In the genomic region with DNA sequence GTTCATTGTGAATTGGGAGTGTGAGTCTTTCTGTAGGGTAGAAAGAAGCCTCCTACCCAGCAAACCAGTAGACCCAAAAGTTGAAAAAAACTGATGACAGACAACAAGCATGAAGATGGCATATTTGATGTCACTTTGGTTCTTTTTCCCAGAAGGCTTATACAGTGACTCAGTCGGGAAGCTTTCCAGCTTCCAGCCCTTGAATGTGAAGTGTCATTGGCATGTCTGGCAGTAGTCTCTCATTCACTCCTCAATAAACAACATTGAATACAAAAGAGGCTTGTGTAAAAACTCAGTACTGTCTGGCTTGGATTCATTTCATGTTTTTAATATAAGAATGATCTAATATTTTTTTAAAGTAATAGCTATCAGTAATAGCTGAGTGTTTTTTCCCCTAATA, we compare ENCODE assay signal across 10 cellular contexts.
DNase-seq lines count a peak whose midpoint lies in the region; ATAC-seq, FAIRE-seq and TF ChIP-seq lines count a peak whose summit lies in the region.
"Had no signal": no experiment of that assay in that cellular context is flagged by ENCODE, and none has a peak within 500 bp of the region (broad histone marks: within the 10 kb centered on the region; RNA-seq: fewer than 3 reads in every experiment).

No MANE protein-coding gene starts in this region.

- ATAC-seq in GM12878: no peak

- no peak overlapping the region for H3K9ac ChIP-seq in GM12878 (ENCODE audit: control insufficient read depth, insufficient read depth, low read length)

- 85% methylated on average over 1 of the region's 1 CpG for WGBS in GM12878 (ENCODE audit: insufficient coverage, insufficient replicate concordance, low lambda C conversion rate, missing lambda C conversion rate)

- DNase-seq in HT1080 (ENCODE audit: low read depth) (peak; percentile 77), GM12878 (ENCODE audit: low read depth, low spot score) (no peak), hepatic stellate cell (ENCODE audit: low spot score) (peak; percentile 16), substantia nigra (lab: John Stamatoyannopoulos, UW) (peak in 37 of 49 donors; percentile 1 to 66 (median 19)), GM10266 (ENCODE audit: extremely low spot score) (no peak), HT-29 (ENCODE audit: low spot score) (no peak)
- no peak for DNase-seq in stimulated activated CD4-positive, alpha-beta T cell treated with anti-CD3 and anti-CD28 coated beads, Interleukin-12 subunit alpha, Interleukin-12 subunit beta, amount 100 ng/mL, for 4 hours
- DNase-seq: erythroblast, NCI-H187, T-helper 9 cell had no signal

- no peaks in the 10 kb centered on the region for H3K9me3 ChIP-seq in GM12878 (replicated peaks; ENCODE audit: control insufficient read depth, insufficient read depth, low read length)

- H3K4me3 ChIP-seq in GM12878: no peak overlapping the region

- no peak overlapping the region for H2AFZ ChIP-seq in GM12878 (ENCODE audit: control insufficient read depth, low read depth, low read length)

- intact Hi-C loops in GM12878 (cut with micrococcal nuclease; ENCODE audit: unreplicated experiment): no loop called here

- H3K79me2 ChIP-seq in GM12878 (ENCODE audit: control insufficient read depth, insufficient read depth, low read length): no peaks in the 10 kb centered on the region

- no peak for TF ChIP-seq POLR2A in GM12878 (IDR thresholded peaks at IDR 0.05; ENCODE audit: low read depth, low read length)

- no peaks in the 10 kb centered on the region for H4K20me1 ChIP-seq in GM12878 (ENCODE audit: control insufficient read depth, insufficient read depth)

- no peaks in the 10 kb centered on the region for H3K27me3 ChIP-seq in GM12878 (replicated peaks in 1 of 2; ENCODE audit: control insufficient read depth in 2 of 2, insufficient read depth in 2 of 2, low read length in 1 of 2)

- POLR2A ChIA-PET in GM12878 (lab: Charles Lee): interaction anchor here (1.4 kb wide), 1 partner anchor 21 kb away, joined by 3 read pairs; no protein-coding TSS in a partner anchor

- H3K27ac ChIP-seq in GM12878 (ENCODE audit: control insufficient read depth, insufficient read depth) (no peak overlapping the region), substantia nigra (ENCODE audit: low read depth, low read length, poor library complexity, severe bottlenecking) (no peak overlapping the region)

- FAIRE-seq in GM12878 (lab: Jason Lieb, UNC): no peak

- RAD21 ChIA-PET in GM12878 (lab: Charles Lee; ENCODE audit: unreplicated experiment): interaction anchor here (1.2 kb wide), 1 partner anchor 646 kb away, joined by 3 read pairs; no protein-coding TSS in a partner anchor

- no peak for TF ChIP-seq CTCF in GM12878 (IDR thresholded peaks at IDR 0.05 in 2 of 3, conservative IDR thresholded peaks at IDR 0.05 in 1 of 3; ENCODE audit: control insufficient read depth in 2 of 3, extremely low read depth in 1 of 3, insufficient read depth in 1 of 3, low read depth in 3 of 3, low read length in 3 of 3)
- no peak for TF ChIP-seq CTCF in GM10266 (IDR thresholded peaks at IDR 0.05; ENCODE audit: control insufficient read depth, insufficient read depth, low read depth, missing control alignments)

- peaks cover 0 to 29% of the 10 kb centered on the region in 2 experiments; a peak in 3 of 4 replicates for H3K36me3 ChIP-seq in GM12878 (ENCODE audit: control insufficient read depth in 2 of 2, insufficient read depth in 2 of 2, low read length in 1 of 2)

- BruUV-seq in GM12878 (replicated peaks; lab: Mats Ljungman, UMichigan): TSS peak; percentile 49

- CTCF ChIA-PET in GM12878 (lab: Yijun Ruan, JAX): interaction anchor here (1.2 kb wide), 1 partner anchor 12 kb away, joined by 4 read pairs; no protein-coding TSS in a partner anchor

- in situ Hi-C loops in GM12878 (cut with MboI): no loop called here

- TF ChIP-seq EP300 in GM12878 (IDR thresholded peaks at IDR 0.05; ENCODE audit: borderline replicate concordance in 1 of 2, control insufficient read depth in 1 of 2, low read depth in 2 of 2, low read length in 2 of 2): no peak

- TF ChIP-seq RAD21 in GM12878 (IDR thresholded peaks at IDR 0.05; ENCODE audit: insufficient read depth, low read depth, low read length): no peak

- no peak overlapping the region for H3K4me2 ChIP-seq in GM12878 (ENCODE audit: control insufficient read depth, insufficient read depth)

- no peaks in the 10 kb centered on the region for H3K4me1 ChIP-seq in GM12878 (ENCODE audit: control insufficient read depth, insufficient read depth, low read length)

- SMC1A ChIA-PET in GM12878 (lab: Charles Lee; ENCODE audit: uncharacterized antibody, unreplicated experiment): interaction anchor here (1.1 to 1.6 kb wide), 3 partner anchors 9 to 166 kb away, joined by 3 read pairs; no protein-coding TSS in a partner anchor

TF ChIP-seq in GM12878, 131 proteins besides CTCF, POLR2A, EP300 and RAD21 (continues in another document):
- TF ChIP-seq NFXL1 (IDR thresholded peaks at IDR 0.05; ENCODE audit: borderline replicate concordance): no peak
- no peak for TF ChIP-seq BRCA1 (IDR thresholded peaks at IDR 0.05; ENCODE audit: low read depth, low read length)
- no peak for TF ChIP-seq MEF2A (IDR thresholded peaks at IDR 0.05; ENCODE audit: insufficient read depth, low read depth, low read length)
- TF ChIP-seq GABPA (IDR thresholded peaks at IDR 0.05; ENCODE audit: low read depth): no peak
- no peak for TF ChIP-seq BACH1 (IDR thresholded peaks at IDR 0.05; ENCODE audit: borderline replicate concordance)
- TF ChIP-seq, protein P1, sequence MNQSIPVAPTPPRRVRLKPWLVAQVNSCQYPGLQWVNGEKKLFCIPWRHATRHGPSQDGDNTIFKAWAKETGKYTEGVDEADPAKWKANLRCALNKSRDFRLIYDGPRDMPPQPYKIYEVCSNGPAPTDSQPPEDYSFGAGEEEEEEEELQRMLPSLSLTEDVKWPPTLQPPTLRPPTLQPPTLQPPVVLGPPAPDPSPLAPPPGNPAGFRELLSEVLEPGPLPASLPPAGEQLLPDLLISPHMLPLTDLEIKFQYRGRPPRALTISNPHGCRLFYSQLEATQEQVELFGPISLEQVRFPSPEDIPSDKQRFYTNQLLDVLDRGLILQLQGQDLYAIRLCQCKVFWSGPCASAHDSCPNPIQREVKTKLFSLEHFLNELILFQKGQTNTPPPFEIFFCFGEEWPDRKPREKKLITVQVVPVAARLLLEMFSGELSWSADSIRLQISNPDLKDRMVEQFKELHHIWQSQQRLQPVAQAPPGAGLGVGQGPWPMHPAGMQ (IDR thresholded peaks at IDR 0.05; ENCODE audit: borderline replicate concordance): no peak
- TF ChIP-seq IRF3 (IDR thresholded peaks at IDR 0.05): no peak
- no peak for TF ChIP-seq FOS (IDR thresholded peaks at IDR 0.05; ENCODE audit: borderline replicate concordance, extremely low read depth, insufficient read length)
- no peak for TF ChIP-seq REST (IDR thresholded peaks at IDR 0.05; ENCODE audit: low read depth, low read length)

Comparison
In these comparisons a context has a peak if more than half of its experiments do, and no peak if none do; other contexts are left out.
1. DNase-seq: peak in HT1080 (single experiment), hepatic stellate cell (single experiment) and substantia nigra (37 of 49); none in GM12878 (single experiment), GM10266 (single experiment), stimulated activated CD4-positive, alpha-beta T cell treated with anti-CD3 and anti-CD28 coated beads, Interleukin-12 subunit alpha, Interleukin-12 subunit beta, amount 100 ng/mL, for 4 hours (single experiment) and HT-29 (single experiment).